In genomic region chr6:43228951-43229802, GRCh38 we compare ENCODE assay signal across 8 cellular contexts. TPM values are rescaled to one million over a fixed set of nuclear protein-coding genes. Genes with fewer than 3 reads are reported as not detected.
DNase-seq lines count a peak whose midpoint lies in the region; ATAC-seq and TF ChIP-seq lines count a peak whose summit lies in the region.

Gene DNPH1, minus strand, starts transcription at chr6:43229481. Its CDS starts 25 bp downstream, at chr6:43229456.

- H3K9me3 ChIP-seq in ES-I3 (ENCODE audit: control insufficient read depth, insufficient read depth, low read length) (no peaks in the 10 kb centered on the region), vagina (no peaks in the 10 kb centered on the region)

- no peak for TF ChIP-seq POLR2A in vagina (IDR thresholded peaks at IDR 0.05)

- H3K9ac ChIP-seq in ES-I3 (ENCODE audit: low read depth, low read length) (peak within 1 kb of the TSS; percentile 68), rectal smooth muscle tissue (ENCODE audit: low read length) (peak within 1 kb of the TSS; percentile 63)

- TF ChIP-seq CTCF in LNCaP clone FGC (IDR thresholded peaks at IDR 0.05; ENCODE audit: control insufficient read depth, extremely low read depth, insufficient read depth) (peak; percentile 86), vagina (IDR thresholded peaks at IDR 0.05) (peak; percentile 83 to 89 (median 87))

- peak; percentile 70 for ATAC-seq in GM21737 (IDR thresholded peaks at IDR 0.05; ENCODE audit: unreplicated experiment)

- DNase-seq in LNCaP clone FGC (ENCODE audit: low read depth) (no peak), T-helper 2 cell (peak; percentile 60 to 76 (median 68)), anterior cingulate cortex (lab: John Stamatoyannopoulos, UW) (peak in 54 of 58 donors; percentile 23 to 81 (median 64)), hepatic stellate cell (ENCODE audit: low spot score) (peak; percentile 80), vagina (ENCODE audit: extremely low spot score in 2 of 2) (no peak)

- no peaks in the 10 kb centered on the region; the same call in 1 of the 2 replicates for H3K36me3 ChIP-seq in ES-I3 (ENCODE audit: insufficient read depth, low read length)
- H3K36me3 ChIP-seq in rectal smooth muscle tissue (ENCODE audit: control insufficient read depth, insufficient read depth, low read length) = peaks cover 3% of the 10 kb centered on the region
- peaks cover 0 to 6% of the 10 kb centered on the region in 2 donors for H3K36me3 ChIP-seq in vagina

- intact Hi-C loops in vagina (cut with DNase I) = no loop called here

- H3K4me3 ChIP-seq in LNCaP clone FGC (ENCODE audit: low read depth, low read length) (peak within 1 kb of the TSS; percentile 54), rectal smooth muscle tissue (ENCODE audit: low read length) (peak within 1 kb of the TSS; percentile 74), vagina (peak within 1 kb of the TSS; percentile 55 to 71)

- H3K27ac ChIP-seq in rectal smooth muscle tissue (ENCODE audit: low read depth, low read length) (no peak within 1 kb of the TSS), vagina (peak within 1 kb of the TSS; percentile 47)

- H3K27me3 ChIP-seq in rectal smooth muscle tissue (ENCODE audit: control insufficient read depth, insufficient read depth, low read length) (no peaks in the 10 kb centered on the region), vagina (no peaks in the 10 kb centered on the region)

- H3K4me1 ChIP-seq in ES-I3 (ENCODE audit: insufficient read depth, low read length) (peaks cover 5% of the 10 kb centered on the region; the same call in 1 of the 2 replicates), rectal smooth muscle tissue (ENCODE audit: control insufficient read depth, insufficient read depth, low read length) (no peaks in the 10 kb centered on the region), vagina (peaks cover 7% of the 10 kb centered on the region)

RNA-seq across cellular contexts. Expression of gene DNPH1, which starts in this region (rescaled TPM):
- 61.9 TPM for total RNA-seq in vagina

Comparison
In these comparisons a context has a peak if more than half of its experiments do, and no peak if none do; other contexts are left out.
1. DNase-seq: peak in T-helper 2 cell (5 of 5), anterior cingulate cortex (54 of 58) and hepatic stellate cell (single experiment); none in LNCaP clone FGC (single experiment) and vagina (0 of 2).
2. Peak in every context shown above with its lines, with median percentiles within 50 percentile points of each other: H3K4me3 ChIP-seq.